ENCODE assay signal across 8 cellular contexts in genomic region chr5:20711520-20711919, GRCh38.
DNase-seq lines count a peak whose midpoint lies in the region; ATAC-seq, FAIRE-seq and TF ChIP-seq lines count a peak whose summit lies in the region.
"Not testable (repeated sequence)": the region's sequence is repeated elsewhere in the genome, so short reads cannot be mapped to it uniquely, and the experiment has no call there.

No MANE protein-coding gene starts in this region.

- DNase-seq in GM23248, result peak; percentile 0
- DNase-seq in adipocyte (ENCODE audit: low read depth), result peak; percentile 27
- DNase-seq in fibroblast of mammary gland (ENCODE audit: low read depth), result peak; percentile 8
- not testable (repeated sequence) for DNase-seq in frontal cortex (ENCODE audit: low spot score in 2 of 2); pancreas; small intestine

- FAIRE-seq in endometrium (lab: Jason Lieb, UNC) (peak; percentile 37), frontal cortex (lab: Jason Lieb, UNC) (peak; percentile 61), pancreas (lab: Jason Lieb, UNC) (peak; percentile 96), small intestine (lab: Jason Lieb, UNC) (peak; percentile 39)

- H3K27me3 ChIP-seq in GM23248 (replicated peaks; ENCODE audit: insufficient read depth); adipocyte (replicated peaks; ENCODE audit: control insufficient read depth, insufficient read depth, low read length); pancreas; small intestine (ENCODE audit: control insufficient read depth in 2 of 2, insufficient read depth in 2 of 2, low read length in 2 of 2): not testable (repeated sequence)

- not testable (repeated sequence) for H3K4me3 ChIP-seq in GM23248; adipocyte (ENCODE audit: low read length); fibroblast of mammary gland (ENCODE audit: control insufficient read depth, low read depth, low read length); pancreas; small intestine (ENCODE audit: low read depth in 1 of 2, low read length in 2 of 2)

- ATAC-seq in SK-N-SH treated with all-trans-retinoic acid at 6 μM for 48 hours, result peak; percentile 98
- ATAC-seq in pancreas, result not testable (repeated sequence)

- H3K4me2 ChIP-seq in GM23248 (ENCODE audit: unreplicated experiment), result not testable (repeated sequence)

- H2AFZ ChIP-seq in GM23248, result not testable (repeated sequence)

- H3F3A ChIP-seq in GM23248 (ENCODE audit: insufficient read depth), result not testable (repeated sequence)

- H3K9me3 ChIP-seq in GM23248 (ENCODE audit: low read depth); adipocyte (ENCODE audit: control insufficient read depth, low read length); pancreas; small intestine (ENCODE audit: control insufficient read depth, low read depth): not testable (repeated sequence)

- not testable (repeated sequence) for H3K27ac ChIP-seq in GM23248; pancreas; small intestine (ENCODE audit: low read depth in 1 of 2, low read length in 1 of 2)

- not testable (repeated sequence) for H3K9me2 ChIP-seq in GM23248 (ENCODE audit: insufficient read depth)

- intact Hi-C loops in pancreas (cut with DNase I), result not testable (repeated sequence)

- not testable (repeated sequence) for H3K36me3 ChIP-seq in GM23248 (ENCODE audit: low read depth); adipocyte (ENCODE audit: control insufficient read depth, insufficient read depth, low read length, severe bottlenecking); pancreas; small intestine (ENCODE audit: control insufficient read depth in 2 of 2, insufficient read depth in 2 of 2, low read length in 2 of 2)

- in situ Hi-C loops in GM23248 (cut with MboI), result not testable (repeated sequence)

- not testable (repeated sequence) for H3K79me2 ChIP-seq in GM23248 (ENCODE audit: insufficient read depth)

- WGBS in GM23248 (ENCODE audit: low coverage in 1 of 2, low lambda C conversion rate in 2 of 2, missing lambda C conversion rate in 2 of 2), 2 experiments, result 1 to 4% methylated on average over 4 of the region's 4 CpGs
- 68 to 86% methylated on average over 2 to 4 of the region's 4 CpGs for WGBS in pancreas, 2 donors
- 73 to 83% (median 80%) methylated on average over 3 to 4 of the region's 4 CpGs for WGBS in small intestine, 3 donors

- not testable (repeated sequence) for H4K20me1 ChIP-seq in GM23248 (ENCODE audit: insufficient read depth)

- not testable (repeated sequence) for H3K4me1 ChIP-seq in GM23248 (ENCODE audit: insufficient read depth); adipocyte (ENCODE audit: control insufficient read depth, insufficient read depth, low read length); pancreas; small intestine (ENCODE audit: control insufficient read depth in 2 of 2, insufficient read depth in 1 of 2, low read depth in 1 of 2, low read length in 1 of 2)

- TF ChIP-seq CTCF in fibroblast of mammary gland (conservative IDR thresholded peaks at IDR 0.05; ENCODE audit: control insufficient read depth, insufficient read depth, low read depth, low read length); pancreas (IDR thresholded peaks at IDR 0.05): not testable (repeated sequence)

- H3K9ac ChIP-seq in GM23248; adipocyte (ENCODE audit: low read length): not testable (repeated sequence)
